ENCODE assay signal across 1 cellular context in the genomic region with DNA sequence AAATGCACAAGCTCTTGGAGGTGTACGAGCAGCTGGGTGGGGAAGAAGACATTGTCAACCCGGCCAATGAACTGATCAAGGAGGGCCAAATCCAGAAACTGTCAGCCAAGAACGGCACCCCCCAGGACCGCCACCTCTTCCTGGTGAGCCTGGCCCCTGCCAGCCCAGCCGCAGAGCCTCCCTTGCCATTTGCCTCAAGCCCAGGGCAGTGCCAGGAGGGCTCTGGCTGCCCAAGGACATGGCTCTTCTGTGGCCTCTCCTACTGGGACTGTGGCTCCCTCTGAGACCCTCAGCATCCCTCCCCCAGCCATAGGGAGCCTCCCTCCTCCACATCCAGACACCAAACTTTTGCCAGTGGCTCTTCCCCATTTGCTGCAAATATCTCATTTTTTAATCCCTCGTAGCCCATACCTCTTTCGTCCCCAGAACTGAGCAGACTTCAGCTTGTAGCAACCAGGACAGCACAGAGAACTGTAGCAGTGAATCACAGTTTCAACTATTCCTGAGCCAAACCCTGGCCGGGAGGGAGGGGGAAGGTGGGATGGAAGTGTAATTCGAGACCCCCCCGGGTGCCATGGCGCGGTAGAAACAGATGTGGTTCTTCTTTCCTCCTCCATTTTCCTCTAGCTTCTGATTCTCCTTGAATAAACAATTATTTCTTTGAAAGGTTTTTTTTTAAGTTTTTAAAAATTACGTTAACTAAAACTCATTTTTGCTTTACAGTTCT.
TF ChIP-seq lines count a peak whose summit lies in the region.

No MANE protein-coding gene starts in this region.

TF ChIP-seq in IMR-90, 13 proteins besides CTCF, POLR2A, EP300 and RAD21 (continued from another document):
- no peak for TF ChIP-seq BHLHE40 (IDR thresholded peaks at IDR 0.05; ENCODE audit: low read depth, low read length)
- TF ChIP-seq, protein P1, sequence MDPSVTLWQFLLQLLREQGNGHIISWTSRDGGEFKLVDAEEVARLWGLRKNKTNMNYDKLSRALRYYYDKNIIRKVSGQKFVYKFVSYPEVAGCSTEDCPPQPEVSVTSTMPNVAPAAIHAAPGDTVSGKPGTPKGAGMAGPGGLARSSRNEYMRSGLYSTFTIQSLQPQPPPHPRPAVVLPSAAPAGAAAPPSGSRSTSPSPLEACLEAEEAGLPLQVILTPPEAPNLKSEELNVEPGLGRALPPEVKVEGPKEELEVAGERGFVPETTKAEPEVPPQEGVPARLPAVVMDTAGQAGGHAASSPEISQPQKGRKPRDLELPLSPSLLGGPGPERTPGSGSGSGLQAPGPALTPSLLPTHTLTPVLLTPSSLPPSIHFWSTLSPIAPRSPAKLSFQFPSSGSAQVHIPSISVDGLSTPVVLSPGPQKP (IDR thresholded peaks at IDR 0.05; ENCODE audit: borderline replicate concordance, low read depth, low read length) = no peak
- TF ChIP-seq, protein P2, sequence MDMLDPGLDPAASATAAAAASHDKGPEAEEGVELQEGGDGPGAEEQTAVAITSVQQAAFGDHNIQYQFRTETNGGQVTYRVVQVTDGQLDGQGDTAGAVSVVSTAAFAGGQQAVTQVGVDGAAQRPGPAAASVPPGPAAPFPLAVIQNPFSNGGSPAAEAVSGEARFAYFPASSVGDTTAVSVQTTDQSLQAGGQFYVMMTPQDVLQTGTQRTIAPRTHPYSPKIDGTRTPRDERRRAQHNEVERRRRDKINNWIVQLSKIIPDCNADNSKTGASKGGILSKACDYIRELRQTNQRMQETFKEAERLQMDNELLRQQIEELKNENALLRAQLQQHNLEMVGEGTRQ (IDR thresholded peaks at IDR 0.05; ENCODE audit: low read depth, low read length) = no peak
- TF ChIP-seq MAZ (IDR thresholded peaks at IDR 0.05; ENCODE audit: borderline replicate concordance, low read depth, low read length) = no peak
- no peak for TF ChIP-seq NFE2L2 (IDR thresholded peaks at IDR 0.05; ENCODE audit: low read depth, low read length)
- TF ChIP-seq MAFK (IDR thresholded peaks at IDR 0.05; ENCODE audit: low read depth, low read length) = no peak
